8 cellular contexts compared by ENCODE assay signal in the genomic region with DNA sequence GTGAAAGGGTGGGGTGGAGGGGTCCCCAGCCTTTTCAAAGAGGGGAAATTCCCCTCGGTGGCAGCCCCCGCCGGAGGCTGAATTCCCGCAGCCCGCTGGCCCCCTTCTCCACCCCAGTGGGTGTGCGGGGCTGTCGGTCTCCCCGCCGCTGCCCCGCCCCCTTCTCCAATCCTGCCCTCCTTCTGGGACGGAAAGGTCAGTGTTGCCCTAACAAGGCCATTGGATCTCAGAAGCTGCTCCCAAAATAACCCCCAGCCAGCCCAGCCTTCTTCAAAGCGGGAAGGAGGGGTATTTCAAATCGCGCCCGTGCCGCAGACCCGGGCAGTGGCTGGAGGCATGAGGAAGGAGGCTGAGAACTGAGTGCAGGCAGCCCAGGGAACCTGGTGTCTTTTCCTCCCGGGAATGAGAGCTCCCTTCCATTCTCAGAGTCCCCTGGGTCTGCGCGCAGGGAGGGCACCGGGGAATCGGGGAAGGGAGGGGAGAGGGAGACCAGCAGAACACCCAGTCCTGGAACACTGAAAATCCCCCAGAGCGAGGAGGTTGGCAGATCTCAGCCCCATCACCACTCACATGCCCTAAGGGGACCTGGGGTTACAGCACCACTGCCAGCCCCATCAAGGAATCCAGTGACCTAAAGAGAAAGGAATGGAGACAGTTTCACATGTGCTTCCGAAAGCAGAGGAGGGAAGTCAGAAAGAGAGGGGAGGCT. TPM values are rescaled to one million over a fixed set of nuclear protein-coding genes. Genes with fewer than 3 reads are reported as not detected.
DNase-seq lines count a peak whose midpoint lies in the region; ATAC-seq and TF ChIP-seq lines count a peak whose summit lies in the region.

A gene (minus strand): TSS at position 135 of the 709 bp plus-strand sequence. CDS start 483 bp downstream, outside the sequence.

- H3K36me3 Mint-ChIP-seq in activated CD8-positive, alpha-beta T cell treated with anti-CD3 and anti-CD28 coated beads for 36 hours (ENCODE audit: low read depth), result no peaks in the 10 kb centered on the region

- no peaks in the 10 kb centered on the region for H3K9me3 Mint-ChIP-seq in activated CD8-positive, alpha-beta T cell treated with anti-CD3 and anti-CD28 coated beads for 36 hours

- H3K27ac Mint-ChIP-seq in activated CD8-positive, alpha-beta T cell treated with anti-CD3 and anti-CD28 coated beads for 36 hours, result no peak within 1 kb of the TSS

- H3K4me1 Mint-ChIP-seq in activated CD8-positive, alpha-beta T cell treated with anti-CD3 and anti-CD28 coated beads for 36 hours (ENCODE audit: low read depth), result peaks cover 11% of the 10 kb centered on the region

- CTCF ChIA-PET in activated CD8-positive, alpha-beta T cell treated with anti-CD3 and anti-CD28 coated beads for 36 hours (lab: Charles Lee), result interaction anchor here (0.8 to 9.4 kb wide), 4 partner anchors 10 to 198 kb away, joined by 3 to 215 read pairs (median 4); no protein-coding TSS in a partner anchor

- no peak for ATAC-seq in activated CD8-positive, alpha-beta T cell treated with anti-CD3 and anti-CD28 coated beads for 36 hours
- no peak for ATAC-seq in HG03280 (IDR thresholded peaks at IDR 0.05; ENCODE audit: unreplicated experiment)

- POLR2A ChIA-PET in activated CD8-positive, alpha-beta T cell treated with anti-CD3 and anti-CD28 coated beads for 36 hours (lab: Charles Lee), result no interaction called here

- H3K4me1 ChIP-seq in left ventricle myocardium inferior, result peaks cover 52% of the 10 kb centered on the region

- H3K27me3 Mint-ChIP-seq in activated CD8-positive, alpha-beta T cell treated with anti-CD3 and anti-CD28 coated beads for 36 hours, result peaks cover 50% of the 10 kb centered on the region

- peak within 1 kb of the TSS; percentile 94 for H3K27ac ChIP-seq in left ventricle myocardium inferior (replicated peaks)

- H3K4me3 ChIP-seq in HFF-Myc (replicated peaks; ENCODE audit: low read depth, low read length) (peak within 1 kb of the TSS; percentile 38), left ventricle myocardium inferior (peak within 1 kb of the TSS; percentile 72)

- peak within 1 kb of the TSS; percentile 30 for H3K4me3 Mint-ChIP-seq in activated CD8-positive, alpha-beta T cell treated with anti-CD3 and anti-CD28 coated beads for 36 hours

- DNase-seq in HFF-Myc (ENCODE audit: extremely low read depth, low read depth) (no peak), left ventricle myocardium inferior (peak; percentile 76), retina (peak; percentile 59), KBM-7 (no peak), NCI-H2081 treated with DMSO at 0.1 percent for 48 hours (lab: John Stamatoyannopoulos, UW) (no peak), HT-29 (ENCODE audit: low spot score) (no peak)
- DNase-seq in activated CD8-positive, alpha-beta T cell treated with anti-CD3 and anti-CD28 coated beads for 36 hours, result no peak

- no peaks in the 10 kb centered on the region for H3K9me3 ChIP-seq in left ventricle myocardium inferior (replicated peaks)

- no peak for TF ChIP-seq CTCF in HFF-Myc (IDR thresholded peaks at IDR 0.05; ENCODE audit: low read depth, low read length, missing control alignments)
- TF ChIP-seq CTCF in activated CD8-positive, alpha-beta T cell treated with anti-CD3 and anti-CD28 coated beads for 36 hours (IDR thresholded peaks at IDR 0.05), result no peak
- TF ChIP-seq CTCF in left ventricle myocardium inferior (IDR thresholded peaks at IDR 0.05; ENCODE audit: borderline replicate concordance), result no peak

- H3K36me3 ChIP-seq in left ventricle myocardium inferior, result no peaks in the 10 kb centered on the region

- intact Hi-C loops in activated CD8-positive, alpha-beta T cell treated with anti-CD3 and anti-CD28 coated beads for 36 hours (cut with micrococcal nuclease), result no loop called here
- intact Hi-C loops in left ventricle myocardium inferior (cut with micrococcal nuclease), result loop anchor here (5.0 kb wide), 1 partner anchor 70 kb away; no protein-coding TSS in a partner anchor

- in situ Hi-C loops in KBM-7 (cut with MboI; ENCODE audit: low pct_unique_long_range_greater_than_20kb, low sequenced_read_pairs), result no loop called here

- peaks cover 3% of the 10 kb centered on the region for H3K27me3 ChIP-seq in left ventricle myocardium inferior (ENCODE audit: low read depth)

RNA-seq across cellular contexts. Expression of the gene that starts here (rescaled TPM):
- under 1 TPM; 0.47 to 0.54 TPM for total RNA-seq in activated CD8-positive, alpha-beta T cell treated with anti-CD3 and anti-CD28 coated beads for 36 hours
- 151 TPM for total RNA-seq in left ventricle myocardium inferior
- 0.03 and 0.18 TPM in 2 replicates for total RNA-seq in HT-29 (2014; rRNA removed; shearing (Covaris generic))

Comparison
In these comparisons a context has a peak if more than half of its experiments do, and no peak if none do; other contexts are left out.
1. RNA of the gene that starts here (total RNA-seq): 151 TPM in left ventricle myocardium inferior (single experiment); 0.47 to 0.54 TPM in activated CD8-positive, alpha-beta T cell treated with anti-CD3 and anti-CD28 coated beads for 36 hours and 0.03 to 0.18 TPM in HT-29; every median in the first group is over 10 times any median in the second.
2. DNase-seq: peak in left ventricle myocardium inferior (single experiment) and retina (single experiment); none in HFF-Myc (single experiment), activated CD8-positive, alpha-beta T cell treated with anti-CD3 and anti-CD28 coated beads for 36 hours (single experiment), KBM-7 (single experiment), NCI-H2081 treated with DMSO at 0.1 percent for 48 hours (single experiment) and HT-29 (single experiment).